8 cellular contexts compared by ENCODE assay signal in the genomic region with DNA sequence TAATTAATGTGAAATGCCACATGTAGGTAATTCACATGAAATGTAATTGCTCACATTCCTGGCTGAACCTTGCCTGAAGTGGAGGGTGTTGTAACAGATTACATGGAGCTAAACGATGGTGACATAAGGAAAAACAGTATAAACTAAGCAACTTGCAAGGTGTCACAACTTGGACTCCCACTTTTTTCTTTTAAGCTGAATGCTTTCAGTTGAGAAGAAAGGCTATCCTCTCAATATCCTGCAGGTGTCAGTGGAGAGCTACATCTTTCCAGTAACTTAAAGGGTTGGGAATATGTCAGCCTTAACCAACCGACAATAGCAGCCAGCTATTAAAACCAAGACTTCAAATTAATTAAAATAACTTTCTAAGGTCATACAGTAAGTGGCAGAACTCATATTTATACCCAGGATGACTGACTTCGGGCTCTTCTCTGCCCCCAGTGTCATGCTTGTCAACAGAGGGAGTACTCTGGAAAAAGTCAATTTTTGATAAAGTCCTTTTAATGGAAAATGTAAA. TPM values are rescaled to one million over a fixed set of nuclear protein-coding genes. Genes with fewer than 3 reads are reported as not detected.
DNase-seq lines count a peak whose midpoint lies in the region; ATAC-seq and TF ChIP-seq lines count a peak whose summit lies in the region.

No MANE protein-coding gene starts in this region.

- H4K8ac ChIP-seq in IMR-90 (ENCODE audit: low read depth in 2 of 2, low read length in 2 of 2) = no peak overlapping the region

- no peak overlapping the region for H2AK5ac ChIP-seq in IMR-90 (ENCODE audit: low read depth, low read length)

- TF ChIP-seq CTCF in IMR-90 (conservative IDR thresholded peaks at IDR 0.05; ENCODE audit: low read depth, low read length) (peak; percentile 82), PC-9 (conservative IDR thresholded peaks at IDR 0.05) (peak; percentile 90), lower leg skin (IDR thresholded peaks at IDR 0.05) (peak in 2 of 3 donors; percentile 68 to 80), upper lobe of left lung (IDR thresholded peaks at IDR 0.05) (peak; percentile 71 to 85 (median 82))

- no peaks in the 10 kb centered on the region for H4K20me1 ChIP-seq in IMR-90 (ENCODE audit: insufficient read depth, low read length)
- H4K20me1 ChIP-seq in PC-9 (ENCODE audit: insufficient read depth) = 0 out of 2 replicates have a peak, but pooled peaks cover 3% of the 10 kb centered on the region

- no CpG with 5 or more reads among the region's 3 CpGs for WGBS in IMR-90 (ENCODE audit: extremely low coverage in 2 of 2, insufficient read length in 1 of 2), 2 experiments
- 14 to 15% methylated on average over 3 of the region's 3 CpGs for WGBS in lower leg skin, 2 donors
- 12 to 18% methylated on average over 3 of the region's 3 CpGs for WGBS in upper lobe of left lung, 2 donors

- no peak overlapping the region for H3K56ac ChIP-seq in IMR-90 (ENCODE audit: extremely low read depth, insufficient read depth, low read length)

- H3K79me1 ChIP-seq in IMR-90 (ENCODE audit: low read depth in 1 of 2, low read length in 2 of 2) = peaks cover 1 to 16% of the 10 kb centered on the region in 2 experiments; a peak in 3 of 4 replicates

- H3F3A ChIP-seq in PC-9 (ENCODE audit: insufficient read depth, low read depth) = peaks cover 4% of the 10 kb centered on the region

- no peak overlapping the region for H2BK20ac ChIP-seq in IMR-90 (ENCODE audit: low read depth, low read length)

- dilution Hi-C loops in IMR-90 (cut with HindIII; ENCODE audit: low sequenced_read_pairs, unreplicated experiment) = loop anchor here (25.0 kb wide), 2 partner anchors 546 to 554 kb away; no protein-coding TSS in a partner anchor

- H3K9me2 ChIP-seq in PC-9 (ENCODE audit: insufficient read depth) = no peaks in the 10 kb centered on the region

- H2BK120ac ChIP-seq in IMR-90 (ENCODE audit: low read depth, low read length) = no peak overlapping the region

- peaks cover 5% of the 10 kb centered on the region; the same call in 1 of the 2 replicates for H3K36me3 ChIP-seq in IMR-90 (ENCODE audit: control insufficient read depth, insufficient read depth, low read length)
- peaks cover 4% of the 10 kb centered on the region for H3K36me3 ChIP-seq in PC-9 (ENCODE audit: low read depth)
- H3K36me3 ChIP-seq in upper lobe of left lung = peaks cover 3 to 45% (median 10%) of the 10 kb centered on the region in 4 donors

- H4K91ac ChIP-seq in IMR-90 (ENCODE audit: insufficient read depth, low read depth, low read length) = no peak overlapping the region

- no peak overlapping the region for H3K4ac ChIP-seq in IMR-90 (ENCODE audit: low read depth, low read length)

- peak; percentile 53 for ATAC-seq in GM18868 (IDR thresholded peaks at IDR 0.05; ENCODE audit: unreplicated experiment)
- ATAC-seq in IMR-90 (ENCODE audit: low read depth) = peak; percentile 73
- peak; percentile 63 to 85 for ATAC-seq in upper lobe of left lung (ENCODE audit: low FRiP score in 2 of 2)
- no peak for ATAC-seq in GM19324 (IDR thresholded peaks at IDR 0.05; ENCODE audit: low FRiP score, unreplicated experiment)

- H3K4me3 ChIP-seq in IMR-90 (ENCODE audit: insufficient read depth, low read depth, low read length) (no peak overlapping the region), PC-9 (no peak overlapping the region), lower leg skin (ENCODE audit: low read depth, poor library complexity, severe bottlenecking) (no peak overlapping the region), upper lobe of left lung (no peak overlapping the region)

- H3K18ac ChIP-seq in IMR-90 (ENCODE audit: low read depth, low read length) = no peak overlapping the region

- H3K9me1 ChIP-seq in IMR-90 (ENCODE audit: insufficient read depth, low read length) = no peaks in the 10 kb centered on the region

- no peak overlapping the region for H3K14ac ChIP-seq in IMR-90 (replicated peaks; ENCODE audit: low read depth, low read length)

- intact Hi-C loops in IMR-90 (cut with micrococcal nuclease) = loop anchor here (1.0 to 2.0 kb wide), 3 partner anchors 463 to 554 kb away; no protein-coding TSS in a partner anchor
- intact Hi-C loops in PC-9 (cut with micrococcal nuclease; ENCODE audit: unreplicated experiment) = loop anchor here (1.0 kb wide), 3 partner anchors 463 to 601 kb away; no protein-coding TSS in a partner anchor
- intact Hi-C loops in lower leg skin (cut with DNase I; ENCODE audit: low total_unique reads) = loop anchor here (10.0 kb wide), 1 partner anchor 558 kb away; no protein-coding TSS in a partner anchor

- TF ChIP-seq POLR2A in IMR-90 (IDR thresholded peaks at IDR 0.05; ENCODE audit: low read depth, low read length) = no peak
- no peak for TF ChIP-seq POLR2A in lower leg skin (IDR thresholded peaks at IDR 0.05)
- no peak for TF ChIP-seq POLR2A in upper lobe of left lung (IDR thresholded peaks at IDR 0.05)

- H3K79me2 ChIP-seq in PC-9 (ENCODE audit: low read depth) = no peaks in the 10 kb centered on the region

- H3K27ac ChIP-seq in IMR-90 (ENCODE audit: insufficient read depth, low read length) (no peak overlapping the region), PC-9 (no peak overlapping the region), upper lobe of left lung (no peak overlapping the region)

- no peak overlapping the region for H3K4me2 ChIP-seq in IMR-90 (ENCODE audit: low read depth, low read length)
- H3K4me2 ChIP-seq in PC-9 = no peak overlapping the region

- H3K4me1 ChIP-seq in IMR-90 (ENCODE audit: control insufficient read depth, insufficient read depth, low read length) = 0 out of 2 replicates have a peak, but pooled peaks cover 2% of the 10 kb centered on the region
- no peaks in the 10 kb centered on the region for H3K4me1 ChIP-seq in PC-9 (replicated peaks; ENCODE audit: insufficient read depth)
- H3K4me1 ChIP-seq in upper lobe of left lung = peaks cover 0 to 5% (median 4%) of the 10 kb centered on the region in 4 donors

- no peak for TF ChIP-seq EP300 in upper lobe of left lung (IDR thresholded peaks at IDR 0.05)

- peak; percentile 12 for DNase-seq in COLO668 (lab: John Stamatoyannopoulos, UW; ENCODE audit: unreplicated experiment)
- DNase-seq in IMR-90 = peak; percentile 85
- DNase-seq in PC-9 = peak; percentile 27 to 60
- peak; percentile 75 for DNase-seq in dedifferentiated amniotic fluid mesenchymal stem cell (ENCODE audit: extremely low spot score)
- DNase-seq in lower leg skin (ENCODE audit: low spot score in 2 of 2) = no peak
- no peak for DNase-seq in upper lobe of left lung

- H3K9me3 ChIP-seq in IMR-90 (ENCODE audit: control insufficient read depth, insufficient read depth, low read length) (no peaks in the 10 kb centered on the region), PC-9 (ENCODE audit: insufficient read depth, low read depth) (no peaks in the 10 kb centered on the region), upper lobe of left lung (no peaks in the 10 kb centered on the region)

- H3K23ac ChIP-seq in IMR-90 (ENCODE audit: low read depth, low read length) = no peak overlapping the region

- H2BK15ac ChIP-seq in IMR-90 (ENCODE audit: low read depth, low read length) = no peak overlapping the region

- peak; percentile 78 for TF ChIP-seq RAD21 in IMR-90 (IDR thresholded peaks at IDR 0.05; ENCODE audit: low read length)

- no peak overlapping the region for H2BK5ac ChIP-seq in IMR-90 (ENCODE audit: low read depth, low read length, poor library complexity, severe bottlenecking)

- H3K27me3 ChIP-seq in IMR-90 (ENCODE audit: control insufficient read depth, insufficient read depth, low read length) = no peaks in the 10 kb centered on the region
- no peaks in the 10 kb centered on the region for H3K27me3 ChIP-seq in PC-9 (ENCODE audit: insufficient read depth, low read depth)
- no peaks in the 10 kb centered on the region for H3K27me3 ChIP-seq in upper lobe of left lung

- CTCF ChIA-PET in IMR-90 (lab: Yijun Ruan, JAX) = interaction anchor here (0.6 to 3.3 kb wide), 19 partner anchors 8 to 601 kb away, joined by 3 to 24 read pairs (median 5); no protein-coding TSS in a partner anchor
- CTCF ChIA-PET in PC-9 (lab: Charles Lee) = interaction anchor here (0.5 to 2.6 kb wide), 11 partner anchors 9 to 653 kb away, joined by 3 to 35 read pairs (median 4); no protein-coding TSS in a partner anchor

- H2AK9ac ChIP-seq in IMR-90 (replicated peaks; ENCODE audit: low read depth, low read length, poor library complexity) = no peak overlapping the region

- no peak overlapping the region for H2AFZ ChIP-seq in IMR-90 (replicated peaks; ENCODE audit: low read length, poor library complexity)
- no peak overlapping the region for H2AFZ ChIP-seq in PC-9

- BruUV-seq in IMR-90 (replicated peaks; lab: Mats Ljungman, UMichigan) = no TSS peak
- BruUV-seq in PC-9 (replicated peaks; lab: Mats Ljungman, UMichigan) = no TSS peak

- POLR2A ChIA-PET in IMR-90 (lab: Charles Lee; ENCODE audit: unreplicated experiment) (interaction anchor here (0.9 kb wide), 1 partner anchor 464 kb away, joined by 5 read pairs; no protein-coding TSS in a partner anchor), PC-9 (lab: Charles Lee; ENCODE audit: unreplicated experiment) (interaction anchor here (0.5 to 0.7 kb wide), 4 partner anchors 37 to 799 kb away, joined by 3 to 17 read pairs (median 3); no protein-coding TSS in a partner anchor)

- H4K5ac ChIP-seq in IMR-90 (ENCODE audit: low read depth, low read length) = no peak overlapping the region

- in situ Hi-C loops in IMR-90 (cut with MboI; ENCODE audit: low sequenced_read_pairs) = loop anchor here (5.0 kb wide), 1 partner anchor 556 kb away; no protein-coding TSS in a partner anchor

- no peak overlapping the region for H3K9ac ChIP-seq in IMR-90 (ENCODE audit: low read depth, low read length)

TF ChIP-seq in IMR-90, 13 proteins besides CTCF, POLR2A, EP300 and RAD21:
- TF ChIP-seq SMC3 (IDR thresholded peaks at IDR 0.05; ENCODE audit: low read depth, low read length) = peak; percentile 77
- no peak for TF ChIP-seq MAFK (IDR thresholded peaks at IDR 0.05; ENCODE audit: low read depth, low read length)

RNA-seq across cellular contexts. Expression of a gene that starts 33.7 kb away (rescaled TPM):
- total RNA-seq in IMR-90 (2012; rRNA removed) = 19.9 and 26.9 TPM in 2 replicates
- 18.1 and 20.6 TPM in 2 replicates for polyA plus RNA-seq in IMR-90 (2012; rRNA removed)
- polyA plus RNA-seq in IMR-90 (2012; cell fraction: cytosol; rRNA removed) = 4.8 and 6.7 TPM in 2 replicates
- 1.7 and 7.1 TPM in 2 replicates for polyA plus RNA-seq in IMR-90 (2012; cell fraction: nucleus; rRNA removed; ENCODE audit: low replicate concordance)
- 14.7 and 22.1 TPM in 2 replicates for total RNA-seq in PC-9 (2021)
- total RNA-seq in lower leg skin = 10 to 100 TPM; 17.3 to 24.0 (median 22.7) TPM
- total RNA-seq in upper lobe of left lung = 10 to 100 TPM in 5 of 6 donors, 1 to 10 TPM in 1; 8.8 to 23.5 (median 16.9) TPM

Comparison
In these comparisons a context has a peak if more than half of its experiments do, and no peak if none do; other contexts are left out.
1. DNase-seq: peak in COLO668 (single experiment), IMR-90 (single experiment), PC-9 (2 of 2) and dedifferentiated amniotic fluid mesenchymal stem cell (single experiment); none in lower leg skin (0 of 2) and upper lobe of left lung (0 of 2).
2. Peak in every context shown above with its lines, with median percentiles within 50 percentile points of each other: CTCF ChIP-seq.